ENCODE assay signal across 11 cellular contexts in the genomic region with DNA sequence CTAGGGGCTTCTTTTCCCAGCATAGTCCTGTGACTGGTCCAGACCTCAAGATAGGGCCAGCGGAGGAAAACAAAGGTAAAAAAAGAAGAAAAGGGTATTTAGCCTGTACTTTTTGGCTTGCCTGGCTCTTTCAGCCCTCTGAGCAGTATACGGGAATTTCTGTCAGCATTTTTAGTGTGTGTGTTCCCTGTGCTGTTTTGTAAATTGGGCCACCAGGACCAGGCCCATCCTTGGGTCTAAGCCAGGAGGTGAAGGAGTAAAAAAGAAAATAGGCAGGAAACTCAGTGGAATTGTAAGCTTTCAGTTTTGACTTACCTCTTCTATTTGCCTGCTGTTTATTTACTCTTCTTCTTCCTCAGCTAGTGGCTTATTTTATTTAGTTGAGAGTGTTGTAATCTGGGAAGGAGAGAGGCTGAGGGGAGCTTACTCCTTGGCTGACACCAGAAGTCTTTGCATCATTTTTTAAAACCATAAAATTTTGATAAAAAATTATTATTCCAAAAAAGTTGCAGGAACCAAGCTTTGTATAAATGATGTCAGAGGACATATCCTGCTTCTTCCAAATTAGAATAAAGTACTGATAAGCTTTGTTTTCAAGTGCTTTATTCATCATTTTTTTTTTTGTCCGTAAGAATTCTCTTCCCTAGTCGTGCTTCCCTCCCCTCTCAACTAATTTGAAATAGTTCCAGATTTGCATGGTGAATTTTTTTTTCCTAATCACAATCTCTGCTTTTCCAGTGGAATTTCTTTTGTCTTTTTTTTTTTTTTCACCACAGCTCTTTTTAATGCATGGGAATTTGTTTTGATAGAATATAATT.
DNase-seq lines count a peak whose midpoint lies in the region; ATAC-seq, FAIRE-seq and TF ChIP-seq lines count a peak whose summit lies in the region.
"Had no signal": no experiment of that assay in that cellular context is flagged by ENCODE, and none has a peak within 500 bp of the region (broad histone marks: within the 10 kb centered on the region; RNA-seq: fewer than 3 reads in every experiment).

No MANE protein-coding gene starts in this region.

- peak; percentile 14 to 47; a peak in 3 of 6 replicates for ATAC-seq in A549
- peak; percentile 11 for ATAC-seq in gastroesophageal sphincter
- ATAC-seq in omental fat pad (ENCODE audit: low FRiP score): peak; percentile 57
- no peak for ATAC-seq in GM21737 (IDR thresholded peaks at IDR 0.05; ENCODE audit: unreplicated experiment)
- ATAC-seq in GM19395 (IDR thresholded peaks at IDR 0.05; ENCODE audit: unreplicated experiment): no peak
- no peak for ATAC-seq in GM19351 (IDR thresholded peaks at IDR 0.05; ENCODE audit: unreplicated experiment)

- peak overlapping the region; percentile 66 for H3K4me2 ChIP-seq in A549

- TF ChIP-seq CTCF in A549 (IDR thresholded peaks at IDR 0.05): no peak
- no peak for TF ChIP-seq CTCF in adrenal gland (IDR thresholded peaks at IDR 0.05)
- no peak for TF ChIP-seq CTCF in gastroesophageal sphincter (IDR thresholded peaks at IDR 0.05)
- TF ChIP-seq CTCF in omental fat pad (IDR thresholded peaks at IDR 0.05): no peak

- H3K27ac ChIP-seq in A549 (peak overlapping the region; percentile 85 to 91), adrenal gland (peak overlapping the region; percentile 13 to 77 (median 63)), gastroesophageal sphincter (peak overlapping the region; percentile 35 to 68 (median 55))

- intact Hi-C loops in adrenal gland (cut with DNase I): loop anchor here in 1 of 2 donors (10.0 kb wide), 1 partner anchor 54 kb away; no protein-coding TSS in a partner anchor

- DNase-seq in A549 (ENCODE audit: low read depth in 1 of 2, low spot score in 1 of 2) (no peak), adrenal gland (peak in 2 of 7 donors; percentile 38 to 45), omental fat pad (ENCODE audit: low spot score) (no peak), retina (no peak)
- DNase-seq: activated CD4-positive, alpha-beta T cell treated with anti-CD3 and anti-CD28 coated beads, Interleukin-2, amount 10 ng/mL, durations not matched to agents 24 days and 14 days; kidney; NCI-H1048 had no signal

- TF ChIP-seq EP300 in A549 (IDR thresholded peaks at IDR 0.05) (no peak), gastroesophageal sphincter (IDR thresholded peaks at IDR 0.05) (no peak)

- TF ChIP-seq POLR2A in A549 (IDR thresholded peaks at IDR 0.05; ENCODE audit: low read length) (no peak), adrenal gland (IDR thresholded peaks at IDR 0.05) (no peak), gastroesophageal sphincter (IDR thresholded peaks at IDR 0.05) (no peak)

- H3K4me3 ChIP-seq in A549 (no peak overlapping the region), adrenal gland (peak overlapping the region in 1 of 4 donors; percentile 15), gastroesophageal sphincter (no peak overlapping the region)

- H3K4me1 ChIP-seq in A549: peaks cover 82% of the 10 kb centered on the region
- peaks cover 54 to 78% of the 10 kb centered on the region in 2 donors for H3K4me1 ChIP-seq in adrenal gland (replicated peaks in 1 of 2)
- H3K4me1 ChIP-seq in gastroesophageal sphincter: peaks cover 13 to 84% (median 32%) of the 10 kb centered on the region in 3 donors

- FAIRE-seq in A549 (lab: Jason Lieb, UNC): no peak
- FAIRE-seq: kidney had no signal

- H3K27me3 ChIP-seq in adrenal gland (no peaks in the 10 kb centered on the region), gastroesophageal sphincter (no peaks in the 10 kb centered on the region)

- CTCF ChIA-PET in A549 (lab: Yijun Ruan, JAX): interaction anchor here (0.7 to 1.9 kb wide), 6 partner anchors 14 to 70 kb away, joined by 3 to 5 read pairs (median 4); a partner anchor contains a TSS

- POLR2A ChIA-PET in A549 (lab: Yijun Ruan, JAX): no interaction called here

- no peak for TF ChIP-seq RAD21 in A549 (conservative IDR thresholded peaks at IDR 0.05 in 1 of 2, IDR thresholded peaks at IDR 0.05 in 1 of 2)

- no peaks in the 10 kb centered on the region for H3K9me3 ChIP-seq in A549
- H3K9me3 ChIP-seq in adrenal gland (replicated peaks in 1 of 3): no peaks in the 10 kb centered on the region
- no peaks in the 10 kb centered on the region for H3K9me3 ChIP-seq in gastroesophageal sphincter

- H3K36me3 ChIP-seq in adrenal gland (replicated peaks in 1 of 2) (no peaks in the 10 kb centered on the region), gastroesophageal sphincter (no peaks in the 10 kb centered on the region)

- WGBS in A549 (ENCODE audit: missing lambda C conversion rate): 42% methylated on average over 4 of the region's 4 CpGs
- 25 to 32% (median 32%) methylated on average over 4 of the region's 4 CpGs for whole genome bisulfite sequencing in adrenal gland, 4 donors
- 8 to 31% methylated on average over 3 to 4 of the region's 4 CpGs for WGBS in gastroesophageal sphincter (ENCODE audit: low coverage in 1 of 2), 2 donors

TF ChIP-seq in A549, 52 proteins besides CTCF, POLR2A, EP300 and RAD21:
- TF ChIP-seq CEBPB (IDR thresholded peaks at IDR 0.05) (0 out of 4 replicates have a peak, but pooled peaks of 1 of the 2 experiments have one; percentile 13), JUNB (IDR thresholded peaks at IDR 0.05) (no peak)

Comparison
In these comparisons a context has a peak if more than half of its experiments do, and no peak if none do; other contexts are left out.
1. ATAC-seq: peak in A549 (2 of 2), gastroesophageal sphincter (single experiment) and omental fat pad (single experiment); none in GM21737 (single experiment), GM19395 (single experiment) and GM19351 (single experiment).
2. Peak in every context shown above with its lines, with median percentiles within 50 percentile points of each other: H3K27ac ChIP-seq.